In genomic region chr2:44766777-44767176, GRCh38 we compare ENCODE assay signal across 14 cellular contexts.
DNase-seq lines count a peak whose midpoint lies in the region; ATAC-seq and TF ChIP-seq lines count a peak whose summit lies in the region.
"Had no signal": no experiment of that assay in that cellular context is flagged by ENCODE, and none has a peak within 500 bp of the region (broad histone marks: within the 10 kb centered on the region; RNA-seq: fewer than 3 reads in every experiment).

No MANE protein-coding gene starts in this region.

- no peaks in the 10 kb centered on the region for H3K9me3 Mint-ChIP-seq in T-helper 2 cell treated with Interferon-gamma antibody and Interleukin-4, amounts not matched to agents 5 μg/mL and 100 μg/mL, for 36 hours
- H3K9me3 Mint-ChIP-seq: CD4-positive, alpha-beta T cell; CD8-positive, alpha-beta memory T cell had no signal

- no peak overlapping the region for H3K27ac Mint-ChIP-seq in T-helper 2 cell treated with Interferon-gamma antibody and Interleukin-4, amounts not matched to agents 5 μg/mL and 100 μg/mL, for 36 hours
- H3K27ac Mint-ChIP-seq: B cell; CD4-positive, alpha-beta T cell; CD8-positive, alpha-beta memory T cell had no signal

- no peak for ATAC-seq in SK-N-SH treated with all-trans-retinoic acid at 6 μM for 48 hours
- ATAC-seq in GM18517 (IDR thresholded peaks at IDR 0.05; ENCODE audit: unreplicated experiment): no peak

- peaks cover 37% of the 10 kb centered on the region for H3K27me3 Mint-ChIP-seq in T-helper 2 cell treated with Interferon-gamma antibody and Interleukin-4, amounts not matched to agents 5 μg/mL and 100 μg/mL, for 36 hours (ENCODE audit: low read depth)
- H3K27me3 Mint-ChIP-seq: CD4-positive, alpha-beta T cell had no signal

- H3K36me3 Mint-ChIP-seq in T-helper 2 cell treated with Interferon-gamma antibody and Interleukin-4, amounts not matched to agents 5 μg/mL and 100 μg/mL, for 36 hours (ENCODE audit: low read depth): no peaks in the 10 kb centered on the region

- no peaks in the 10 kb centered on the region for H3K4me1 Mint-ChIP-seq in T-helper 2 cell treated with Interferon-gamma antibody and Interleukin-4, amounts not matched to agents 5 μg/mL and 100 μg/mL, for 36 hours (ENCODE audit: low read depth)
- H3K4me1 Mint-ChIP-seq: CD8-positive, alpha-beta memory T cell had no signal

- H3K4me3 Mint-ChIP-seq in T-helper 2 cell treated with Interferon-gamma antibody and Interleukin-4, amounts not matched to agents 5 μg/mL and 100 μg/mL, for 36 hours: no peak overlapping the region
- H3K4me3 Mint-ChIP-seq: B cell; CD4-positive, alpha-beta T cell; CD8-positive, alpha-beta memory T cell had no signal

- peak; percentile 34 for DNase-seq in NCI-H82 (lab: John Stamatoyannopoulos, UW)
- DNase-seq in NCI-H82 treated with DMSO at 0.1 percent for 48 hours (lab: John Stamatoyannopoulos, UW; ENCODE audit: unreplicated experiment): no peak
- peak; percentile 9 for DNase-seq in retina
- no peak for DNase-seq in T-helper 2 cell treated with Interferon-gamma antibody and Interleukin-4, amounts not matched to agents 5 μg/mL and 100 μg/mL, for 36 hours (ENCODE audit: low spot score)
- DNase-seq: CD4-positive, alpha-beta T cell; CD8-positive, alpha-beta memory T cell; DMS 273 treated with DMSO at 0.1 percent for 48 hours; DMS79; EL; GDM1; GOT3 had no signal

TF ChIP-seq in SK-N-SH treated with all-trans-retinoic acid at 6 μM for 48 hours, 23 proteins besides CTCF, POLR2A, EP300 and RAD21:
- TF ChIP-seq ESRRG (CRISPR knock-in tag; IDR thresholded peaks at IDR 0.05): no peak
- 0 out of 2 replicates have a peak, but pooled peaks have one; percentile 31 for TF ChIP-seq TCF4 (CRISPR knock-in tag; IDR thresholded peaks at IDR 0.05; ENCODE audit: borderline replicate concordance)
- TF ChIP-seq ARNTL (CRISPR knock-in tag; IDR thresholded peaks at IDR 0.05; ENCODE audit: borderline replicate concordance, low read depth): no peak
- no peak for TF ChIP-seq POU6F1 (CRISPR knock-in tag; IDR thresholded peaks at IDR 0.05; ENCODE audit: borderline replicate concordance, low read depth)
- no peak for TF ChIP-seq PPARA (CRISPR knock-in tag; IDR thresholded peaks at IDR 0.05; ENCODE audit: borderline replicate concordance)

Comparison
In these comparisons a context has a peak if more than half of its experiments do, and no peak if none do; other contexts are left out.
1. DNase-seq: peak in NCI-H82 (single experiment) and retina (single experiment); none in NCI-H82 treated with DMSO at 0.1 percent for 48 hours (single experiment) and T-helper 2 cell treated with Interferon-gamma antibody and Interleukin-4, amounts not matched to agents 5 μg/mL and 100 μg/mL, for 36 hours (single experiment).